Comparison of ENCODE assay signal across 1 cellular context in genomic region chr5:87074072-87074471, GRCh38.
TF ChIP-seq lines count a peak whose summit lies in the region.

No MANE protein-coding gene starts in this region.

TF ChIP-seq in HCT116, 20 proteins besides CTCF, POLR2A, EP300 and RAD21 (continued from another document):
- TF ChIP-seq ZBTB33 (IDR thresholded peaks at IDR 0.05; ENCODE audit: extremely low read depth, insufficient replicate concordance, low read length) = no peak
- no peak for TF ChIP-seq ATF3 (IDR thresholded peaks at IDR 0.05)
- no peak for TF ChIP-seq EGR1 (IDR thresholded peaks at IDR 0.05; ENCODE audit: low read depth)
- TF ChIP-seq FOSL1 (IDR thresholded peaks at IDR 0.05; ENCODE audit: low read depth) = no peak
